1 cellular context compared by ENCODE assay signal in the genomic region with DNA sequence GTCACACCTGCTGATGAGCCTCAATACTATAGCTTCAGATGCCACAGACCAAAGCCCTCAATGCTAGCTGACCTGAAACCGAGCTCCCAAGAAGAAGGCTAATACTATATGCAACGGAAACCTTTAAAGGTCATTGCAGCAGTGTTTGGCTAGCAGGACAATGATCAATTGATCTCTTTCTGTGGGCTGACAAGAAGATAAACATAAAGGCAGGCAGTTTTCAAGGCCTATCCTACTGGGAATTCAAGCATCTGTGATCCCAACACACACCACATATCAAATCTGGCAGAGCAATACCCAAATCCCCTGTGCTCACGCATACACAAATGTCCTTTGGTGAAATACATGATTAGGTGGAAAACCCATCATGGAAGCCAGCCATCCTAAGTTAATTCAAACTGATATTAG.
A peak's percentile ranks its signal among the peaks of the same experiment; 100 is the strongest.
TF ChIP-seq lines count a peak whose summit lies in the region.

No MANE protein-coding gene starts in this region.

TF ChIP-seq in HepG2, 621 proteins besides CTCF, POLR2A, EP300 and RAD21 (continued from another document and continues in another):
- TF ChIP-seq DZIP1 (CRISPR knock-in tag; IDR thresholded peaks at IDR 0.05) (no peak), CENPX (CRISPR knock-in tag; IDR thresholded peaks at IDR 0.05) (no peak), ZNF501 (CRISPR knock-in tag; IDR thresholded peaks at IDR 0.05) (no peak; the same call in 1 of the 2 replicates), ZFP36L1 (CRISPR knock-in tag; IDR thresholded peaks at IDR 0.05) (no peak), ZNF121 (CRISPR knock-in tag; IDR thresholded peaks at IDR 0.05) (no peak), MZF1 (CRISPR knock-in tag; IDR thresholded peaks at IDR 0.05; ENCODE audit: borderline replicate concordance) (no peak), FOSL2 (CRISPR knock-in tag; IDR thresholded peaks at IDR 0.05) (peak; percentile 60), TBP (CRISPR knock-in tag; IDR thresholded peaks at IDR 0.05) (no peak), ZC3H13 (CRISPR knock-in tag; IDR thresholded peaks at IDR 0.05) (no peak), CERS6 (CRISPR knock-in tag; IDR thresholded peaks at IDR 0.05) (no peak), ZNF891 (CRISPR knock-in tag; IDR thresholded peaks at IDR 0.05) (no peak), KLF13 (CRISPR knock-in tag; IDR thresholded peaks at IDR 0.05) (no peak), ZSCAN22 (CRISPR knock-in tag; IDR thresholded peaks at IDR 0.05) (no peak), POGZ (CRISPR knock-in tag; IDR thresholded peaks at IDR 0.05) (peak; percentile 85; the same call in 1 of the 2 replicates), HCFC1 (IDR thresholded peaks at IDR 0.05; ENCODE audit: low read depth, low read length) (no peak), SNAPC5 (CRISPR knock-in tag; IDR thresholded peaks at IDR 0.05; ENCODE audit: borderline replicate concordance) (no peak), JARID2 (CRISPR knock-in tag; IDR thresholded peaks at IDR 0.05; ENCODE audit: insufficient replicate concordance) (no peak), BCL6 (CRISPR knock-in tag; IDR thresholded peaks at IDR 0.05) (peak; percentile 56; the same call in 1 of the 2 replicates), RFX5 (IDR thresholded peaks at IDR 0.05; ENCODE audit: low read depth, low read length) (no peak), PHF8 (CRISPR knock-in tag; IDR thresholded peaks at IDR 0.05) (no peak; the same call in 1 of the 2 replicates), ZNF605 (CRISPR knock-in tag; IDR thresholded peaks at IDR 0.05) (no peak), EED (CRISPR knock-in tag; IDR thresholded peaks at IDR 0.05) (no peak), AKNA (CRISPR knock-in tag; IDR thresholded peaks at IDR 0.05; ENCODE audit: borderline replicate concordance) (no peak), RBM39 (IDR thresholded peaks at IDR 0.05; ENCODE audit: low read depth, low read length, poor library complexity, severe bottlenecking) (no peak), NFIB (CRISPR knock-in tag; IDR thresholded peaks at IDR 0.05; ENCODE audit: borderline replicate concordance) (no peak), ZSCAN20 (CRISPR knock-in tag; IDR thresholded peaks at IDR 0.05; ENCODE audit: borderline replicate concordance) (no peak), ZNF264 (CRISPR knock-in tag; IDR thresholded peaks at IDR 0.05) (peak; percentile 48; the same call in 1 of the 2 replicates), MTF2 (CRISPR knock-in tag; IDR thresholded peaks at IDR 0.05; ENCODE audit: borderline replicate concordance) (no peak), MAF1 (CRISPR knock-in tag; IDR thresholded peaks at IDR 0.05; ENCODE audit: borderline replicate concordance) (no peak), ZNF441 (CRISPR knock-in tag; IDR thresholded peaks at IDR 0.05; ENCODE audit: borderline replicate concordance) (no peak), POLR2AphosphoS5 (IDR thresholded peaks at IDR 0.05; ENCODE audit: low read depth, low read length) (no peak), ZNF850 (CRISPR knock-in tag; conservative IDR thresholded peaks at IDR 0.05) (no peak), E2F5 (CRISPR knock-in tag; conservative IDR thresholded peaks at IDR 0.05) (no peak), ATF4 (CRISPR knock-in tag; IDR thresholded peaks at IDR 0.05) (no peak), SOX5 (CRISPR knock-in tag; IDR thresholded peaks at IDR 0.05; ENCODE audit: borderline replicate concordance) (peak; percentile 93), MEF2D (CRISPR knock-in tag; IDR thresholded peaks at IDR 0.05) (peak; percentile 61; the same call in 1 of the 2 replicates), MED1 (CRISPR knock-in tag; IDR thresholded peaks at IDR 0.05) (peak; percentile 90)
- TF ChIP-seq, protein P1, sequence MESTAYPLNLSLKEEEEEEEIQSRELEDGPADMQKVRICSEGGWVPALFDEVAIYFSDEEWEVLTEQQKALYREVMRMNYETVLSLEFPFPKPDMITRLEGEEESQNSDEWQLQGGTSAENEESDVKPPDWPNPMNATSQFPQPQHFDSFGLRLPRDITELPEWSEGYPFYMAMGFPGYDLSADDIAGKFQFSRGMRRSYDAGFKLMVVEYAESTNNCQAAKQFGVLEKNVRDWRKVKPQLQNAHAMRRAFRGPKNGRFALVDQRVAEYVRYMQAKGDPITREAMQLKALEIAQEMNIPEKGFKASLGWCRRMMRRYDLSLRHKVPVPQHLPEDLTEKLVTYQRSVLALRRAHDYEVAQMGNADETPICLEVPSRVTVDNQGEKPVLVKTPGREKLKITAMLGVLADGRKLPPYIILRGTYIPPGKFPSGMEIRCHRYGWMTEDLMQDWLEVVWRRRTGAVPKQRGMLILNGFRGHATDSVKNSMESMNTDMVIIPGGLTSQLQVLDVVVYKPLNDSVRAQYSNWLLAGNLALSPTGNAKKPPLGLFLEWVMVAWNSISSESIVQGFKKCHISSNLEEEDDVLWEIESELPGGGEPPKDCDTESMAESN (CRISPR knock-in tag; conservative IDR thresholded peaks at IDR 0.05): no peak
- TF ChIP-seq, protein P2, sequence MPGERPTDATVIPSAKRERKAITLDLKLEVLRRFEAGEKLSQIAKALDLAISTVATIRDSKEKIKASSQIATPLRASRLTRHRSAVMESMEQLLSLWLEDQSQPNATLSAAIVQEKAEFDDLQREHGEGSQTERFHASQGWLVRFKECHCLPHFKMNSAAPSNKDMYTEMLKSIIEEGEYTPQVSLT (CRISPR knock-in tag; IDR thresholded peaks at IDR 0.05; ENCODE audit: borderline replicate concordance, low read depth): no peak
- TF ChIP-seq, protein P3, sequence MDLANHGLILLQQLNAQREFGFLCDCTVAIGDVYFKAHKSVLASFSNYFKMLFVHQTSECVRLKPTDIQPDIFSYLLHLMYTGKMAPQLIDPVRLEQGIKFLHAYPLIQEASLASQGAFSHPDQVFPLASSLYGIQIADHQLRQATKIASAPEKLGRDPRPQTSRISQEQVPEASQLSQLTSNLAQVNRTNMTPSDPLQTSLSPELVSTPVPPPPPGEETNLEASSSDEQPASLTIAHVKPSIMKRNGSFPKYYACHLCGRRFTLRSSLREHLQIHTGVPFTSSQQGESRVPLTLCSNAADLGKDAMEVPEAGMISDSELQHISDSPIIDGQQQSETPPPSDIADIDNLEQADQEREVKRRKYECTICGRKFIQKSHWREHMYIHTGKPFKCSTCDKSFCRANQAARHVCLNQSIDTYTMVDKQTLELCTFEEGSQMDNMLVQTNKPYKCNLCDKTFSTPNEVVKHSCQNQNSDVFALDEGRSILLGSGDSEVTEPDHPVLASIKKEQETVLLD (CRISPR knock-in tag; IDR thresholded peaks at IDR 0.05; ENCODE audit: low read depth): no peak
- TF ChIP-seq, protein P4, sequence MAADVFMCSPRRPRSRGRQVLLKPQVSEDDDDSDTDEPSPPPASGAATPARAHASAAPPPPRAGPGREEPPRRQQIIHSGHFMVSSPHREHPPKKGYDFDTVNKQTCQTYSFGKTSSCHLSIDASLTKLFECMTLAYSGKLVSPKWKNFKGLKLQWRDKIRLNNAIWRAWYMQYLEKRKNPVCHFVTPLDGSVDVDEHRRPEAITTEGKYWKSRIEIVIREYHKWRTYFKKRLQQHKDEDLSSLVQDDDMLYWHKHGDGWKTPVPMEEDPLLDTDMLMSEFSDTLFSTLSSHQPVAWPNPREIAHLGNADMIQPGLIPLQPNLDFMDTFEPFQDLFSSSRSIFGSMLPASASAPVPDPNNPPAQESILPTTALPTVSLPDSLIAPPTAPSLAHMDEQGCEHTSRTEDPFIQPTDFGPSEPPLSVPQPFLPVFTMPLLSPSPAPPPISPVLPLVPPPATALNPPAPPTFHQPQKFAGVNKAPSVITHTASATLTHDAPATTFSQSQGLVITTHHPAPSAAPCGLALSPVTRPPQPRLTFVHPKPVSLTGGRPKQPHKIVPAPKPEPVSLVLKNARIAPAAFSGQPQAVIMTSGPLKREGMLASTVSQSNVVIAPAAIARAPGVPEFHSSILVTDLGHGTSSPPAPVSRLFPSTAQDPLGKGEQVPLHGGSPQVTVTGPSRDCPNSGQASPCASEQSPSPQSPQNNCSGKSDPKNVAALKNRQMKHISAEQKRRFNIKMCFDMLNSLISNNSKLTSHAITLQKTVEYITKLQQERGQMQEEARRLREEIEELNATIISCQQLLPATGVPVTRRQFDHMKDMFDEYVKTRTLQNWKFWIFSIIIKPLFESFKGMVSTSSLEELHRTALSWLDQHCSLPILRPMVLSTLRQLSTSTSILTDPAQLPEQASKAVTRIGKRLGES (CRISPR knock-in tag; IDR thresholded peaks at IDR 0.05; ENCODE audit: borderline replicate concordance): no peak
- TF ChIP-seq, protein P5, sequence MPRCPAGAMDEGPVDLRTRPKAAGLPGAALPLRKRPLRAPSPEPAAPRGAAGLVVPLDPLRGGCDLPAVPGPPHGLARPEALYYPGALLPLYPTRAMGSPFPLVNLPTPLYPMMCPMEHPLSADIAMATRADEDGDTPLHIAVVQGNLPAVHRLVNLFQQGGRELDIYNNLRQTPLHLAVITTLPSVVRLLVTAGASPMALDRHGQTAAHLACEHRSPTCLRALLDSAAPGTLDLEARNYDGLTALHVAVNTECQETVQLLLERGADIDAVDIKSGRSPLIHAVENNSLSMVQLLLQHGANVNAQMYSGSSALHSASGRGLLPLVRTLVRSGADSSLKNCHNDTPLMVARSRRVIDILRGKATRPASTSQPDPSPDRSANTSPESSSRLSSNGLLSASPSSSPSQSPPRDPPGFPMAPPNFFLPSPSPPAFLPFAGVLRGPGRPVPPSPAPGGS (CRISPR knock-in tag; IDR thresholded peaks at IDR 0.05): no peak
